In genomic region chr5:43065384-43066230, GRCh38 we compare ENCODE assay signal across 8 cellular contexts. TPM values are rescaled to one million over a fixed set of nuclear protein-coding genes. Genes with fewer than 3 reads are reported as not detected.
DNase-seq lines count a peak whose midpoint lies in the region; ATAC-seq, FAIRE-seq and TF ChIP-seq lines count a peak whose summit lies in the region.

No MANE protein-coding gene starts in this region.

- H3K27me3 ChIP-seq in H9 (ENCODE audit: insufficient read depth, low read length) = no peaks in the 10 kb centered on the region

- H3K4me2 ChIP-seq in H9 (ENCODE audit: insufficient read depth, insufficient read length, low read length) = peak overlapping the region; percentile 76

- H3K79me2 ChIP-seq in H9 (ENCODE audit: insufficient read depth, low read length) = peaks cover 3% of the 10 kb centered on the region; the same call in 1 of the 2 replicates

- no peak overlapping the region for H3K23ac ChIP-seq in H9 (ENCODE audit: insufficient read length, low read depth, low read length)

- H2BK5ac ChIP-seq in H9 (ENCODE audit: insufficient read length, low read length) = peak overlapping the region; percentile 85

- no peaks in the 10 kb centered on the region for H4K20me1 ChIP-seq in H9 (ENCODE audit: control insufficient read depth, insufficient read depth, insufficient read length)

- WGBS in H9 (ENCODE audit: extremely low coverage, insufficient read length, low lambda C conversion rate) = no CpG with 5 or more reads among the region's 36 CpGs

- TF ChIP-seq CTCF in H9 (conservative IDR thresholded peaks at IDR 0.05) = no peak
- no peak for TF ChIP-seq CTCF in mesothelial cell of epicardium (IDR thresholded peaks at IDR 0.05; ENCODE audit: unreplicated experiment)

- H3K4me3 Mint-ChIP-seq in H9 (peak overlapping the region; percentile 93 to 95), mesothelial cell of epicardium (peak overlapping the region; percentile 97)
- H3K4me3 Mint-ChIP-seq in activated CD4-positive, alpha-beta memory T cell treated with anti-CD3 and anti-CD28 coated beads, Interleukin-2, amount 10 ng/mL, durations not matched to agents 7 days and 5 days = peak overlapping the region; percentile 97
- H3K4me3 Mint-ChIP-seq in effector memory CD8-positive, alpha-beta T cell = peak overlapping the region; percentile 92 to 99

- no peaks in the 10 kb centered on the region for H3K9me3 Mint-ChIP-seq in H9
- no peaks in the 10 kb centered on the region for H3K9me3 Mint-ChIP-seq in activated CD4-positive, alpha-beta memory T cell treated with anti-CD3 and anti-CD28 coated beads, Interleukin-2, amount 10 ng/mL, durations not matched to agents 7 days and 5 days
- no peaks in the 10 kb centered on the region for H3K9me3 Mint-ChIP-seq in effector memory CD8-positive, alpha-beta T cell
- no peaks in the 10 kb centered on the region for H3K9me3 Mint-ChIP-seq in mesothelial cell of epicardium

- H2BK12ac ChIP-seq in H9 (ENCODE audit: insufficient read length, low read depth, low read length) = no peak overlapping the region

- H3K79me1 ChIP-seq in H9 (ENCODE audit: insufficient read depth, low read depth, low read length, poor library complexity, severe bottlenecking) = no peaks in the 10 kb centered on the region

- peaks cover 31% of the 10 kb centered on the region in 2 experiments for H3K4me1 Mint-ChIP-seq in H9
- peaks cover 41% of the 10 kb centered on the region for H3K4me1 Mint-ChIP-seq in activated CD4-positive, alpha-beta memory T cell treated with anti-CD3 and anti-CD28 coated beads, Interleukin-2, amount 10 ng/mL, durations not matched to agents 7 days and 5 days
- peaks cover 33 to 41% of the 10 kb centered on the region in 2 donors for H3K4me1 Mint-ChIP-seq in effector memory CD8-positive, alpha-beta T cell (ENCODE audit: low read depth in 2 of 2)
- peaks cover 29% of the 10 kb centered on the region for H3K4me1 Mint-ChIP-seq in mesothelial cell of epicardium

- peak overlapping the region; percentile 53 for H2AFZ ChIP-seq in H9 (ENCODE audit: low read length)

- DNase-seq in DMS114 treated with DMSO at 0.1 percent for 48 hours (lab: John Stamatoyannopoulos, UW; ENCODE audit: unreplicated experiment) (peak; percentile 42), H9 (no peak), NCI-H2107 (lab: John Stamatoyannopoulos, UW) (peak; percentile 40), mesothelial cell of epicardium (ENCODE audit: low spot score in 2 of 2, unreplicated experiment in 2 of 2) (peak in 1 of 2 experiments; percentile 61), frontal cortex (ENCODE audit: low spot score in 2 of 2) (no peak)
- DNase-seq in activated CD4-positive, alpha-beta memory T cell treated with anti-CD3 and anti-CD28 coated beads, Interleukin-2, amount 10 ng/mL, durations not matched to agents 7 days and 5 days = peak; percentile 71
- peak; percentile 26 to 55 (median 47) for DNase-seq in effector memory CD8-positive, alpha-beta T cell
- peak; percentile 73 for DNase-seq in stimulated activated CD8-positive, alpha-beta memory T cell treated with anti-CD3 and anti-CD28 coated beads, Interleukin-4, amount 100 ng/mL, for 48 hours

- peak; percentile 2 for ATAC-seq in effector memory CD8-positive, alpha-beta T cell (replicated peaks)

- peak overlapping the region; percentile 6 for H4K91ac ChIP-seq in H9 (ENCODE audit: insufficient read length, low read depth, low read length)

- no peak overlapping the region for H2BK20ac ChIP-seq in H9 (ENCODE audit: low read depth, low read length, poor library complexity, severe bottlenecking)

- no peak for FAIRE-seq in frontal cortex (lab: Jason Lieb, UNC)

- H3K56ac ChIP-seq in H9 (ENCODE audit: insufficient read length, low read depth, low read length) = no peak overlapping the region

- H3K27ac ChIP-seq in H9 (ENCODE audit: insufficient read length, low read depth, low read length) = peak overlapping the region; percentile 48

- POLR2A ChIA-PET in activated CD4-positive, alpha-beta memory T cell treated with anti-CD3 and anti-CD28 coated beads, Interleukin-2, amount 10 ng/mL, durations not matched to agents 7 days and 5 days (lab: Charles Lee) = interaction anchor here (0.7 to 7.2 kb wide), 25 partner anchors 8 to 538 kb away, joined by 3 to 312 read pairs (median 13); partner anchors contain the start of genes ANXA2R, C5orf34, HMGCS1 and NNT

- no peaks in the 10 kb centered on the region for H3K9me3 ChIP-seq in H9 (ENCODE audit: control insufficient read depth, low read depth, low read length)

- H3K4me1 ChIP-seq in H9 (ENCODE audit: insufficient read depth, low read length) = peaks cover 9% of the 10 kb centered on the region; the same call in 1 of the 2 replicates

- peak overlapping the region; percentile 85 for H3K18ac ChIP-seq in H9 (ENCODE audit: insufficient read length, low read depth, low read length)

- peaks cover 5 to 7% (median 7%) of the 10 kb centered on the region in 3 experiments for H3K36me3 Mint-ChIP-seq in H9 (ENCODE audit: insufficient read depth in 1 of 3, low read depth in 3 of 3)
- H3K36me3 Mint-ChIP-seq in activated CD4-positive, alpha-beta memory T cell treated with anti-CD3 and anti-CD28 coated beads, Interleukin-2, amount 10 ng/mL, durations not matched to agents 7 days and 5 days (ENCODE audit: low read depth) = peaks cover 26% of the 10 kb centered on the region
- peaks cover 63% of the 10 kb centered on the region for H3K36me3 Mint-ChIP-seq in effector memory CD8-positive, alpha-beta T cell (ENCODE audit: insufficient read depth)
- peaks cover 3% of the 10 kb centered on the region for H3K36me3 Mint-ChIP-seq in mesothelial cell of epicardium

- H3K27me3 Mint-ChIP-seq in H9 (ENCODE audit: low read depth) (no peaks in the 10 kb centered on the region; the same call in 1 of the 2 replicates), mesothelial cell of epicardium (ENCODE audit: low read depth) (no peaks in the 10 kb centered on the region)
- no peaks in the 10 kb centered on the region for H3K27me3 Mint-ChIP-seq in activated CD4-positive, alpha-beta memory T cell treated with anti-CD3 and anti-CD28 coated beads, Interleukin-2, amount 10 ng/mL, durations not matched to agents 7 days and 5 days
- H3K27me3 Mint-ChIP-seq in effector memory CD8-positive, alpha-beta T cell = no peaks in the 10 kb centered on the region

- peak overlapping the region; percentile 83 for H4K5ac ChIP-seq in H9 (ENCODE audit: insufficient read length, low read depth, low read length)

- H3T11ph ChIP-seq in H9 (ENCODE audit: low read length) = no peak overlapping the region

- H2BK120ac ChIP-seq in H9 (ENCODE audit: low read depth, low read length, poor library complexity, severe bottlenecking) = no peak overlapping the region

- H3K27ac Mint-ChIP-seq in H9 (peak overlapping the region; percentile 90 to 98 (median 94); a peak in 6 of 7 replicates), mesothelial cell of epicardium (peak overlapping the region; percentile 99)
- peak overlapping the region; percentile 100 for H3K27ac Mint-ChIP-seq in activated CD4-positive, alpha-beta memory T cell treated with anti-CD3 and anti-CD28 coated beads, Interleukin-2, amount 10 ng/mL, durations not matched to agents 7 days and 5 days
- peak overlapping the region; percentile 98 to 100 for H3K27ac Mint-ChIP-seq in effector memory CD8-positive, alpha-beta T cell

- no peak overlapping the region for H2BK15ac ChIP-seq in H9 (ENCODE audit: low read depth, low read length)

- peak overlapping the region; percentile 92 for H3K14ac ChIP-seq in H9 (ENCODE audit: insufficient read depth, low read length)

- CTCF ChIA-PET in activated CD4-positive, alpha-beta memory T cell treated with anti-CD3 and anti-CD28 coated beads, Interleukin-2, amount 10 ng/mL, durations not matched to agents 7 days and 5 days (lab: Charles Lee) = interaction anchor here (0.7 to 4.2 kb wide), 20 partner anchors 8 to 419 kb away, joined by 3 to 76 read pairs (median 8); partner anchors contain the start of genes TMEM267 and ZNF131

- H3K9ac ChIP-seq in H9 (ENCODE audit: extremely low read depth, insufficient read length, low read length) = peak overlapping the region; percentile 87

- H3K23me2 ChIP-seq in H9 (ENCODE audit: insufficient read length, low read depth, low read length, poor library complexity, severe bottlenecking) = peaks cover 29% of the 10 kb centered on the region

- H3K4ac ChIP-seq in H9 (ENCODE audit: low read depth, low read length) = peak overlapping the region; percentile 48; the same call in 1 of the 2 replicates

- H2AK5ac ChIP-seq in H9 (ENCODE audit: insufficient read length, low read length) = no peak overlapping the region

- no peak overlapping the region for H4K8ac ChIP-seq in H9 (replicated peaks; ENCODE audit: insufficient read length, low read depth, low read length)

RNA-seq across cellular contexts. Expression of gene ANXA2R, which starts 25.5 kb away (rescaled TPM):
- total RNA-seq in H9 (2021) (0.20 and 0.22 TPM in 2 replicates), mesothelial cell of epicardium (1.4 to 1.9 TPM (median 1.7 TPM) in 3 replicates), frontal cortex (0.41 TPM)
- total RNA-seq in activated CD4-positive, alpha-beta memory T cell treated with anti-CD3 and anti-CD28 coated beads, Interleukin-2, amount 10 ng/mL, durations not matched to agents 7 days and 5 days = 10 to 100 TPM; 25.1 to 28.3 TPM

RNA-seq across cellular contexts. Expression of gene ZNF131, which starts 55.1 kb away (rescaled TPM):
- total RNA-seq in H9 (2021) = 49.9 and 50.6 TPM in 2 replicates
- total RNA-seq in activated CD4-positive, alpha-beta memory T cell treated with anti-CD3 and anti-CD28 coated beads, Interleukin-2, amount 10 ng/mL, durations not matched to agents 7 days and 5 days = 10 to 100 TPM; 42.5 to 44.7 TPM
- 44.3 to 55.5 TPM (median 51.9 TPM) in 3 replicates for total RNA-seq in mesothelial cell of epicardium
- 80.7 TPM for total RNA-seq in frontal cortex

Comparison
In these comparisons a context has a peak if more than half of its experiments do, and no peak if none do; other contexts are left out.
1. DNase-seq: peak in DMS114 treated with DMSO at 0.1 percent for 48 hours (single experiment), NCI-H2107 (single experiment), activated CD4-positive, alpha-beta memory T cell treated with anti-CD3 and anti-CD28 coated beads, Interleukin-2, amount 10 ng/mL, durations not matched to agents 7 days and 5 days (single experiment), effector memory CD8-positive, alpha-beta T cell (3 of 3) and stimulated activated CD8-positive, alpha-beta memory T cell treated with anti-CD3 and anti-CD28 coated beads, Interleukin-4, amount 100 ng/mL, for 48 hours (single experiment); none in H9 (single experiment) and frontal cortex (0 of 2).
2. Peak in every context shown above with its lines, with median percentiles within 50 percentile points of each other: H3K27ac Mint-ChIP-seq and H3K4me3 Mint-ChIP-seq.